8 cellular contexts compared by ENCODE assay signal in genomic region chr7:140674899-140675701, GRCh38. TPM values are rescaled to one million over a fixed set of nuclear protein-coding genes. Genes with fewer than 3 reads are reported as not detected.
A peak's percentile ranks its signal among the peaks of the same experiment; 100 is the strongest.
DNase-seq lines count a peak whose midpoint lies in the region; ATAC-seq and TF ChIP-seq lines count a peak whose summit lies in the region.

No MANE protein-coding gene starts in this region.

- no peaks in the 10 kb centered on the region for H4K20me1 ChIP-seq in PC-3 (ENCODE audit: low read length)

- no TSS peak for BruUV-seq in PC-3 (replicated peaks; lab: Mats Ljungman, UMichigan)

- no peaks in the 10 kb centered on the region for H3K9me2 ChIP-seq in PC-3 (replicated peaks; ENCODE audit: low read length)

- peaks cover 22% of the 10 kb centered on the region for H3K4me1 ChIP-seq in PC-3 (ENCODE audit: insufficient read depth, low read length)

- peak overlapping the region; percentile 71 for H3K4me3 ChIP-seq in PC-3 (ENCODE audit: low read length)

- no peaks in the 10 kb centered on the region for H3F3A ChIP-seq in PC-3 (ENCODE audit: low read length, unreplicated experiment)

- CTCF ChIA-PET in PC-3 (lab: Charles Lee): no interaction called here

- no peaks in the 10 kb centered on the region for H3K9me3 ChIP-seq in PC-3 (ENCODE audit: low read length)

- no peak overlapping the region for H2AFZ ChIP-seq in PC-3 (ENCODE audit: low read length)

- POLR2A ChIA-PET in PC-3 (lab: Charles Lee; ENCODE audit: unreplicated experiment): interaction anchor here (0.5 kb wide), 1 partner anchor 313 kb away, joined by 4 read pairs; no protein-coding TSS in a partner anchor

- H3K9ac ChIP-seq in PC-3 (ENCODE audit: low read length): no peak overlapping the region

- H3K27me3 ChIP-seq in PC-3 (ENCODE audit: low read length): no peaks in the 10 kb centered on the region

- H3K4me2 ChIP-seq in PC-3 (ENCODE audit: low read length): peak overlapping the region; percentile 96

- H3K36me3 ChIP-seq in PC-3 (ENCODE audit: low read depth, low read length): no peaks in the 10 kb centered on the region

- ATAC-seq in PC-3 (peak; percentile 6; the same call in 1 of the 2 replicates), GM21381 (IDR thresholded peaks at IDR 0.05; ENCODE audit: unreplicated experiment) (no peak)

- peak; percentile 82 for DNase-seq in AG20443 (ENCODE audit: low spot score)
- peak; percentile 78 for DNase-seq in GM03348 (ENCODE audit: low spot score)
- peak; percentile 56 for DNase-seq in PC-3
- DNase-seq in dermis microvascular lymphatic vessel endothelial cell (ENCODE audit: low read depth in 2 of 2): peak; percentile 46 to 66
- DNase-seq in midbrain (lab: John Stamatoyannopoulos, UW): peak; percentile 71
- DNase-seq in mucosa of gallbladder (ENCODE audit: low spot score): no peak
- no peak for DNase-seq in activated CD4-positive, CD25-positive, alpha-beta regulatory T cell treated with anti-CD3 and anti-CD28 coated beads, Interleukin-2, amount 50 U/mL, for 72 hours

- no peak overlapping the region for H3K27ac ChIP-seq in PC-3 (ENCODE audit: low read length)

- peaks cover 15% of the 10 kb centered on the region; the same call in 1 of the 2 replicates for H3K79me2 ChIP-seq in PC-3 (ENCODE audit: low read length)

- peak; percentile 64 for TF ChIP-seq CTCF in PC-3 (conservative IDR thresholded peaks at IDR 0.05; ENCODE audit: low read depth, low read length)

- intact Hi-C loops in PC-3 (cut with micrococcal nuclease): loop anchor here (2.0 to 10.0 kb wide), 3 partner anchors 130 to 338 kb away; partner anchors contain the start of gene BRAF

RNA-seq across cellular contexts. Expression of gene ADCK2, which starts 2.4 kb away (rescaled TPM):
- 29.4 and 39.3 TPM in 2 replicates for total RNA-seq in PC-3 (2014; rRNA removed)
- 27.6 and 32.5 TPM in 2 replicates for total RNA-seq in dermis microvascular lymphatic vessel endothelial cell
- 22.4 TPM for total RNA-seq in mucosa of gallbladder

RNA-seq across cellular contexts. Expression of gene NDUFB2, which starts 21.4 kb away (rescaled TPM):
- 296 and 325 TPM in 2 replicates for total RNA-seq in PC-3 (2014; rRNA removed)
- total RNA-seq in dermis microvascular lymphatic vessel endothelial cell: 119 and 146 TPM in 2 replicates
- 224 TPM for total RNA-seq in mucosa of gallbladder

RNA-seq across cellular contexts. Expression of gene DENND2A, which starts 34.5 kb away (rescaled TPM):
- total RNA-seq in PC-3 (2014; rRNA removed) (8.9 and 10.6 TPM in 2 replicates), dermis microvascular lymphatic vessel endothelial cell (0.64 and 0.89 TPM in 2 replicates), mucosa of gallbladder (14.0 TPM)

Comparison
In these comparisons a context has a peak if more than half of its experiments do, and no peak if none do; other contexts are left out.
1. DNase-seq: peak in AG20443 (single experiment), GM03348 (single experiment), PC-3 (single experiment), dermis microvascular lymphatic vessel endothelial cell (2 of 2) and midbrain (single experiment); none in mucosa of gallbladder (single experiment) and activated CD4-positive, CD25-positive, alpha-beta regulatory T cell treated with anti-CD3 and anti-CD28 coated beads, Interleukin-2, amount 50 U/mL, for 72 hours (single experiment).